Comparison of ENCODE assay signal across 8 cellular contexts in genomic region chr13:29925457-29925856, GRCh38.
DNase-seq lines count a peak whose midpoint lies in the region; ATAC-seq and TF ChIP-seq lines count a peak whose summit lies in the region.

No MANE protein-coding gene starts in this region.

- H3K27ac Mint-ChIP-seq in brain: peak overlapping the region; percentile 1 to 94 (median 65)

- 37 to 39% methylated on average over 3 of the region's 3 CpGs for WGBS in lung, 2 donors

- ATAC-seq in lung (ENCODE audit: insufficient read depth, low FRiP score): peak; percentile 36
- ATAC-seq in HG03280 (IDR thresholded peaks at IDR 0.05; ENCODE audit: unreplicated experiment): no peak
- ATAC-seq in GM19328 (IDR thresholded peaks at IDR 0.05; ENCODE audit: unreplicated experiment): no peak
- ATAC-seq in HG03439 (IDR thresholded peaks at IDR 0.05; ENCODE audit: unreplicated experiment): no peak

- peaks cover 3% of the 10 kb centered on the region for H3K27me3 Mint-ChIP-seq in brain

- H3K4me3 ChIP-seq in AG09309 (ENCODE audit: control insufficient read depth, low read depth, low read length) (no peak overlapping the region), lung (no peak overlapping the region)

- peak overlapping the region in 1 of 2 donors; percentile 94 for H3K27ac ChIP-seq in lung (ENCODE audit: low read depth in 1 of 2, low read length in 1 of 2)

- H3K9me3 ChIP-seq in lung (ENCODE audit: control insufficient read depth in 2 of 2, insufficient read depth in 1 of 2, low read length in 1 of 2): no peaks in the 10 kb centered on the region

- TF ChIP-seq CTCF in AG09309 (IDR thresholded peaks at IDR 0.05; ENCODE audit: control insufficient read depth, insufficient read depth, low read depth, low read length, missing control alignments): no peak
- TF ChIP-seq CTCF in brain (conservative IDR thresholded peaks at IDR 0.05): no peak
- TF ChIP-seq CTCF in lung (IDR thresholded peaks at IDR 0.05; ENCODE audit: control extremely low read depth, extremely low read depth): no peak

- H3K9me3 Mint-ChIP-seq in brain: peaks cover 0 to 3% (median 0%) of the 10 kb centered on the region in 5 experiments

- DNase-seq in AG09309 (ENCODE audit: low read depth): peak; percentile 69
- DNase-seq in NCI-H1092 treated with DMSO at 0.1 percent for 48 hours (lab: John Stamatoyannopoulos, UW): peak; percentile 61
- DNase-seq in lung (ENCODE audit: low spot score): peak; percentile 91
- no peak for DNase-seq in activated gamma-delta T cell (lab: John Stamatoyannopoulos, UW)

- no peaks in the 10 kb centered on the region for H3K36me3 Mint-ChIP-seq in brain

- no peak overlapping the region for H3K4me3 Mint-ChIP-seq in brain

- H3K4me1 ChIP-seq in lung (ENCODE audit: control insufficient read depth in 2 of 2, insufficient read depth in 2 of 2, low read length in 2 of 2): peaks cover 8 to 10% of the 10 kb centered on the region in 2 donors

- no peaks in the 10 kb centered on the region for H3K36me3 ChIP-seq in lung (ENCODE audit: control insufficient read depth in 2 of 2, insufficient read depth in 2 of 2, low read length in 2 of 2)

- peaks cover 59% of the 10 kb centered on the region for H3K4me1 Mint-ChIP-seq in brain

- H3K27me3 ChIP-seq in lung (ENCODE audit: control insufficient read depth, insufficient read depth): no peaks in the 10 kb centered on the region
